In the genomic region with DNA sequence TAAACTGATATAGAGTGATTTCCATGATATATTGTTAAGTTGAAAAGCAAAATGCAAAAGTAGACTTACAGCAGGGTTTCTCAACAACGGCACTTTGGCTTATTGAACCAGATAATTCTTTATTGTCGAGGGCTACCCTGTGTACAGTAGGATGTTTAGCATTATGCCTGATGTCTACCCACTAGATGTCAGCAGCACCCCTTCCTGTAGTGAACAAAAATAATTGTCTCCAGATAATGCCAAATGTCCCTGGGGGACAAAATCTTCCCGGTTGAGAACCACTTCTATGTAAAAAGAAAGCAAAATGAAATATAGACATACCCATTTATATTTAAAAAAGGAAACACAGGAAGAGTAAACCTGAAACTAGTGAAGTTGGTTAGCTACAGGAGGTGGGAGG, we compare ENCODE assay signal across 8 cellular contexts. TPM values are rescaled to one million over a fixed set of nuclear protein-coding genes. Genes with fewer than 3 reads are reported as not detected.
DNase-seq lines count a peak whose midpoint lies in the region; ATAC-seq, FAIRE-seq and TF ChIP-seq lines count a peak whose summit lies in the region.

No MANE protein-coding gene starts in this region.

- no peak overlapping the region for H2AFZ ChIP-seq in mesenchymal stem cell (ENCODE audit: low read depth, low read length)

- 76% methylated on average over 2 of the region's 3 CpGs for WGBS in mesenchymal stem cell

- peak; percentile 23 for DNase-seq in BE2C
- DNase-seq in GM18507 (ENCODE audit: extremely low spot score, insufficient read length, low read depth) = no peak
- peak; percentile 24 for DNase-seq in mesenchymal stem cell
- DNase-seq in activated effector memory CD4-positive, alpha-beta T cell treated with anti-CD3 and anti-CD28 coated beads, Interleukin-2, amount 50 U/mL, for 16 hours = no peak
- DNase-seq in NCI-H510A treated with DMSO at 0.1 percent for 48 hours (lab: John Stamatoyannopoulos, UW) = no peak

- H3K4me1 Mint-ChIP-seq in stimulated activated memory B cell treated with anti-CD40 and anti-IgM and Interleukin-4, amounts not matched to agents 10 μg/mL and 1 μg/mL and 100 μg/mL, for 72 hours = no peaks in the 10 kb centered on the region

- no peak overlapping the region for H3K14ac ChIP-seq in mesenchymal stem cell (ENCODE audit: low read length in 2 of 2)

- no peak overlapping the region for H3K4ac ChIP-seq in mesenchymal stem cell (ENCODE audit: low read depth in 1 of 2, low read length in 2 of 2)

- H4K91ac ChIP-seq in mesenchymal stem cell (ENCODE audit: low read length) = no peak overlapping the region

- no peak overlapping the region for H3K18ac ChIP-seq in mesenchymal stem cell (ENCODE audit: low read depth in 1 of 2, low read length in 2 of 2)

- no peaks in the 10 kb centered on the region for H3K9me3 Mint-ChIP-seq in stimulated activated memory B cell treated with anti-CD40 and anti-IgM and Interleukin-4, amounts not matched to agents 10 μg/mL and 1 μg/mL and 100 μg/mL, for 72 hours

- H3K79me1 ChIP-seq in mesenchymal stem cell (replicated peaks; ENCODE audit: low read length, poor library complexity, severe bottlenecking) = no peaks in the 10 kb centered on the region

- H3K27me3 ChIP-seq in BE2C (no peaks in the 10 kb centered on the region), mesenchymal stem cell (ENCODE audit: control insufficient read depth in 1 of 2, insufficient read depth in 1 of 2, low read length in 2 of 2) (no peaks in the 10 kb centered on the region)

- H3K4me1 ChIP-seq in BE2C (peaks cover 3% of the 10 kb centered on the region; the same call in 1 of the 2 replicates), mesenchymal stem cell (ENCODE audit: control insufficient read depth, insufficient read depth, low read depth, low read length) (no peaks in the 10 kb centered on the region)

- TF ChIP-seq CTCF in BE2C (IDR thresholded peaks at IDR 0.05; ENCODE audit: low read depth, low read length) = peak; percentile 60
- peak; percentile 76 for TF ChIP-seq CTCF in VCaP (conservative IDR thresholded peaks at IDR 0.05)

- H2BK15ac ChIP-seq in mesenchymal stem cell (ENCODE audit: low read depth, poor library complexity, severe bottlenecking) = no peak overlapping the region

- H3K27ac Mint-ChIP-seq in stimulated activated memory B cell treated with anti-CD40 and anti-IgM and Interleukin-4, amounts not matched to agents 10 μg/mL and 1 μg/mL and 100 μg/mL, for 72 hours = no peak overlapping the region

- no peak overlapping the region for H3K4me2 ChIP-seq in mesenchymal stem cell (ENCODE audit: low read length, poor library complexity, severe bottlenecking)

- H3K23ac ChIP-seq in mesenchymal stem cell (ENCODE audit: low read length in 2 of 2) = no peak overlapping the region

- ATAC-seq in HG03135 (IDR thresholded peaks at IDR 0.05; ENCODE audit: unreplicated experiment) = peak; percentile 71
- no peak for ATAC-seq in stimulated activated memory B cell treated with anti-CD40 and anti-IgM and Interleukin-4, amounts not matched to agents 10 μg/mL and 1 μg/mL and 100 μg/mL, for 72 hours

- no peak overlapping the region for H3K9ac ChIP-seq in mesenchymal stem cell (ENCODE audit: low read length)

- no peaks in the 10 kb centered on the region for H3K27me3 Mint-ChIP-seq in stimulated activated memory B cell treated with anti-CD40 and anti-IgM and Interleukin-4, amounts not matched to agents 10 μg/mL and 1 μg/mL and 100 μg/mL, for 72 hours

- no peak overlapping the region for H2BK12ac ChIP-seq in mesenchymal stem cell (ENCODE audit: low read length in 2 of 2)

- H3K9me3 ChIP-seq in BE2C = no peaks in the 10 kb centered on the region
- no peaks in the 10 kb centered on the region for H3K9me3 ChIP-seq in mesenchymal stem cell (ENCODE audit: control insufficient read depth, low read length)

- H3K36me3 ChIP-seq in BE2C (peaks cover 26% of the 10 kb centered on the region), mesenchymal stem cell (ENCODE audit: control insufficient read depth in 1 of 2, insufficient read depth in 2 of 2, low read depth in 1 of 2, low read length in 2 of 2) (no peaks in the 10 kb centered on the region)

- no peak overlapping the region for H3K4me3 Mint-ChIP-seq in stimulated activated memory B cell treated with anti-CD40 and anti-IgM and Interleukin-4, amounts not matched to agents 10 μg/mL and 1 μg/mL and 100 μg/mL, for 72 hours

- no peak overlapping the region for H3K27ac ChIP-seq in VCaP
- H3K27ac ChIP-seq in mesenchymal stem cell (ENCODE audit: low read length, poor library complexity, severe bottlenecking) = no peak overlapping the region

- peak; percentile 69 for FAIRE-seq in GM18507 (lab: Jason Lieb, UNC)

- H3K36me3 Mint-ChIP-seq in stimulated activated memory B cell treated with anti-CD40 and anti-IgM and Interleukin-4, amounts not matched to agents 10 μg/mL and 1 μg/mL and 100 μg/mL, for 72 hours = peaks cover 22% of the 10 kb centered on the region

- H2BK120ac ChIP-seq in mesenchymal stem cell (ENCODE audit: low read depth, low read length) = no peak overlapping the region

- no peak overlapping the region for H4K8ac ChIP-seq in mesenchymal stem cell (ENCODE audit: low read length)

- H2BK5ac ChIP-seq in mesenchymal stem cell (ENCODE audit: low read depth, low read length, poor library complexity, severe bottlenecking) = no peak overlapping the region

- H3K4me3 ChIP-seq in BE2C (ENCODE audit: low read depth, low read length) = no peak overlapping the region
- no peak overlapping the region for H3K4me3 ChIP-seq in mesenchymal stem cell (ENCODE audit: insufficient read depth in 1 of 2, low read depth in 1 of 2, low read length in 2 of 2)

- no peak overlapping the region for H2AK5ac ChIP-seq in mesenchymal stem cell (ENCODE audit: low read length, severe bottlenecking)

RNA-seq across cellular contexts. Expression of gene ABCD2, which starts 32.4 kb away (rescaled TPM):
- 3.8 TPM for polyA plus RNA-seq in BE2C (2012; ENCODE audit: insufficient read depth, insufficient read length, low read depth)
- polyA plus RNA-seq in mesenchymal stem cell (2013, experiment 1 of 2) = 0.19 TPM
- 0.26 TPM for polyA plus RNA-seq in mesenchymal stem cell (2013, experiment 2 of 2)

Comparison
In these comparisons a context has a peak if more than half of its experiments do, and no peak if none do; other contexts are left out.
1. DNase-seq: peak in BE2C (single experiment) and mesenchymal stem cell (single experiment); none in GM18507 (single experiment), activated effector memory CD4-positive, alpha-beta T cell treated with anti-CD3 and anti-CD28 coated beads, Interleukin-2, amount 50 U/mL, for 16 hours (single experiment) and NCI-H510A treated with DMSO at 0.1 percent for 48 hours (single experiment).